8 cellular contexts compared by ENCODE assay signal in genomic region chr4:173170210-173170778, GRCh38. TPM values are rescaled to one million over a fixed set of nuclear protein-coding genes. Genes with fewer than 3 reads are reported as not detected.
A peak's percentile ranks its signal among the peaks of the same experiment; 100 is the strongest.
DNase-seq lines count a peak whose midpoint lies in the region; ATAC-seq, FAIRE-seq and TF ChIP-seq lines count a peak whose summit lies in the region.

No MANE protein-coding gene starts in this region.

- H3K9me3 Mint-ChIP-seq in Calu3 (ENCODE audit: low read depth, unreplicated experiment), result no peaks in the 10 kb centered on the region

- POLR2A ChIA-PET in endothelial cell of umbilical vein (lab: Charles Lee), result no interaction called here

- H3K27me3 ChIP-seq in OCI-LY3 (ENCODE audit: low read depth, low read length) (no peaks in the 10 kb centered on the region), endothelial cell of umbilical vein (ENCODE audit: control insufficient read depth in 2 of 2, insufficient read depth in 2 of 2, low read length in 2 of 2) (no peaks in the 10 kb centered on the region), osteoblast (ENCODE audit: insufficient read depth, low read length) (no peaks in the 10 kb centered on the region)

- CTCF ChIA-PET in Calu3 (lab: Charles Lee), result interaction anchor here (1.1 to 1.2 kb wide), 2 partner anchors 131 to 145 kb away, joined by 3 to 5 read pairs; no protein-coding TSS in a partner anchor
- CTCF ChIA-PET in endothelial cell of umbilical vein (lab: Charles Lee), result interaction anchor here (0.9 to 5.1 kb wide), 11 partner anchors 11 to 157 kb away, joined by 3 to 49 read pairs (median 6); no protein-coding TSS in a partner anchor

- H3K36me3 ChIP-seq in OCI-LY3 (replicated peaks; ENCODE audit: low read depth, low read length) (peaks cover 7% of the 10 kb centered on the region), endothelial cell of umbilical vein (ENCODE audit: control insufficient read depth in 2 of 2, extremely low read depth in 1 of 2, insufficient read depth in 2 of 2, low read length in 2 of 2) (no peaks in the 10 kb centered on the region), osteoblast (ENCODE audit: insufficient read depth, low read length) (no peaks in the 10 kb centered on the region)

- intact Hi-C loops in Calu3 (cut with micrococcal nuclease; ENCODE audit: unreplicated experiment), result loop anchor here (2.0 to 5.0 kb wide), 5 partner anchors 17 to 143 kb away; no protein-coding TSS in a partner anchor
- intact Hi-C loops in endothelial cell of umbilical vein (cut with micrococcal nuclease), result no loop called here

- H3K27ac Mint-ChIP-seq in Calu3 (ENCODE audit: unreplicated experiment), result no peak overlapping the region

- peak overlapping the region; percentile 71 for H3K27ac ChIP-seq in OCI-LY3 (ENCODE audit: low read length)
- H3K27ac ChIP-seq in endothelial cell of umbilical vein (ENCODE audit: insufficient read depth, low read depth, low read length), result peak overlapping the region; percentile 62
- peak overlapping the region; percentile 57 for H3K27ac ChIP-seq in osteoblast (ENCODE audit: low read depth, low read length)

- H3K79me2 ChIP-seq in OCI-LY3 (ENCODE audit: low read length) (peaks cover 56% of the 10 kb centered on the region), endothelial cell of umbilical vein (ENCODE audit: control insufficient read depth, insufficient read depth, low read length) (peaks cover 42% of the 10 kb centered on the region), osteoblast (ENCODE audit: insufficient read depth, low read length) (peaks cover 50% of the 10 kb centered on the region)

- peaks cover 25% of the 10 kb centered on the region for H3K36me3 Mint-ChIP-seq in Calu3 (ENCODE audit: insufficient read depth, unreplicated experiment)

- H3K4me1 ChIP-seq in OCI-LY3 (ENCODE audit: low read length) (peaks cover 31% of the 10 kb centered on the region), endothelial cell of umbilical vein (ENCODE audit: control insufficient read depth, extremely low read depth, insufficient read depth, low read length) (peaks cover 27% of the 10 kb centered on the region), osteoblast (ENCODE audit: insufficient read depth, low read length) (peaks cover 18% of the 10 kb centered on the region)

- peak overlapping the region; percentile 29; the same call in 1 of the 2 replicates for H2AFZ ChIP-seq in OCI-LY3 (ENCODE audit: low read depth, low read length)
- H2AFZ ChIP-seq in endothelial cell of umbilical vein (ENCODE audit: low read depth, low read length), result peak overlapping the region; percentile 73
- H2AFZ ChIP-seq in osteoblast (ENCODE audit: low read length), result peak overlapping the region; percentile 63

- peak overlapping the region; percentile 84 for H3K4me3 ChIP-seq in OCI-LY3 (ENCODE audit: low read length)
- H3K4me3 ChIP-seq in endothelial cell of umbilical vein (replicated peaks in 1 of 3; ENCODE audit: insufficient read depth in 1 of 3, low read depth in 1 of 3, low read length in 3 of 3), result peak overlapping the region; percentile 81 to 94 (median 83)
- H3K4me3 ChIP-seq in osteoblast (ENCODE audit: insufficient read depth, low read length), result peak overlapping the region; percentile 82

- dilution Hi-C loops in endothelial cell of umbilical vein (cut with MboI; ENCODE audit: extremely low pct_ligation_motif_present, low sequenced_read_pairs), result no loop called here

- H4K20me1 ChIP-seq in OCI-LY3 (ENCODE audit: insufficient read depth, low read length) (peaks cover 25% of the 10 kb centered on the region; the same call in 1 of the 2 replicates), endothelial cell of umbilical vein (replicated peaks; ENCODE audit: control insufficient read depth, extremely low read depth, insufficient read depth, low read length) (peaks cover 9% of the 10 kb centered on the region), osteoblast (ENCODE audit: insufficient read depth, low read length) (peaks cover 11% of the 10 kb centered on the region)

- no peak for TF ChIP-seq POLR2A in endothelial cell of umbilical vein (IDR thresholded peaks at IDR 0.05; ENCODE audit: low read depth, low read length)

- H3K9me1 ChIP-seq in endothelial cell of umbilical vein (replicated peaks; ENCODE audit: control insufficient read depth, extremely low read depth, insufficient read depth, low read length), result no peaks in the 10 kb centered on the region

- H3K4me2 ChIP-seq in OCI-LY3 (ENCODE audit: low read length) (peak overlapping the region; percentile 76), endothelial cell of umbilical vein (ENCODE audit: insufficient read depth, low read length) (peak overlapping the region; percentile 97), osteoblast (ENCODE audit: insufficient read depth, low read length) (peak overlapping the region; percentile 89)

- peak overlapping the region; percentile 86 for H3K9ac ChIP-seq in OCI-LY3 (ENCODE audit: low read length)
- peak overlapping the region; percentile 85 for H3K9ac ChIP-seq in endothelial cell of umbilical vein (replicated peaks; ENCODE audit: extremely low read depth, insufficient read depth, low read length)

- TF ChIP-seq CTCF in Calu3 (IDR thresholded peaks at IDR 0.05; ENCODE audit: unreplicated experiment) (no peak), OCI-LY3 (IDR thresholded peaks at IDR 0.05; ENCODE audit: low read depth, low read length) (no peak), endothelial cell of umbilical vein (IDR thresholded peaks at IDR 0.05; ENCODE audit: extremely low read depth in 1 of 2, insufficient read depth in 1 of 2, low read depth in 1 of 2, low read length in 2 of 2) (no peak), osteoblast (IDR thresholded peaks at IDR 0.05; ENCODE audit: extremely low read depth, low read depth, low read length) (no peak)

- H3K27me3 Mint-ChIP-seq in Calu3 (ENCODE audit: unreplicated experiment), result no peaks in the 10 kb centered on the region

- FAIRE-seq in endothelial cell of umbilical vein (lab: Jason Lieb, UNC), result no peak

- H3K9me3 ChIP-seq in OCI-LY3 (ENCODE audit: insufficient read depth, low read length) (no peaks in the 10 kb centered on the region), endothelial cell of umbilical vein (replicated peaks; ENCODE audit: control insufficient read depth, insufficient read depth, low read length) (no peaks in the 10 kb centered on the region), osteoblast (ENCODE audit: low read depth, low read length) (no peaks in the 10 kb centered on the region)

- DNase-seq in Calu3 (no peak), endothelial cell of umbilical vein (ENCODE audit: low read depth, low spot score) (peak; percentile 50), osteoblast (ENCODE audit: insufficient read length, low spot score, missing footprints) (peak; percentile 88), amniotic stem cell (lab: John Stamatoyannopoulos, UW) (no peak), dedifferentiated amniotic fluid mesenchymal stem cell (ENCODE audit: extremely low spot score) (no peak)

- peak overlapping the region; percentile 61 for H3K4me3 Mint-ChIP-seq in Calu3 (ENCODE audit: low read depth, unreplicated experiment)

- ATAC-seq in HG03354 (IDR thresholded peaks at IDR 0.05; ENCODE audit: poor library complexity, severe bottlenecking, unreplicated experiment), result no peak
- no peak for ATAC-seq in GM19397 (IDR thresholded peaks at IDR 0.05; ENCODE audit: unreplicated experiment)

- BruUV-seq in Calu3 (replicated peaks; lab: Mats Ljungman, UMichigan) (no TSS peak), endothelial cell of umbilical vein (replicated peaks; lab: Mats Ljungman, UMichigan) (TSS peak; percentile 26)

- peaks cover 30% of the 10 kb centered on the region for H3K4me1 Mint-ChIP-seq in Calu3 (ENCODE audit: low read depth, unreplicated experiment)

TF ChIP-seq in endothelial cell of umbilical vein, 7 proteins besides CTCF, POLR2A, EP300 and RAD21:
- TF ChIP-seq EZH2 (IDR thresholded peaks at IDR 0.05; ENCODE audit: borderline replicate concordance, low read depth, low read length, severe bottlenecking) (no peak), FOS (IDR thresholded peaks at IDR 0.05; ENCODE audit: borderline replicate concordance, insufficient read depth, low read length) (no peak), MYC (IDR thresholded peaks at IDR 0.05; ENCODE audit: low read depth, low read length) (no peak), MAX (IDR thresholded peaks at IDR 0.05; ENCODE audit: insufficient read depth, insufficient read length) (no peak), JUN (IDR thresholded peaks at IDR 0.05; ENCODE audit: borderline replicate concordance, insufficient read depth, insufficient read length, low read depth) (no peak), GATA2 (IDR thresholded peaks at IDR 0.05; ENCODE audit: insufficient read depth, insufficient read length, low read depth, low read length) (no peak), POLR2AphosphoS5 (IDR thresholded peaks at IDR 0.05; ENCODE audit: insufficient read depth, low read depth, low read length) (no peak)

RNA-seq across cellular contexts. Expression of gene GALNT7, which starts 1.7 kb away (rescaled TPM):
- 47.7 and 51.6 TPM in 2 replicates for total RNA-seq in Calu3 (2022)
- 54.6 and 63.3 TPM in 2 replicates for total RNA-seq in endothelial cell of umbilical vein
- polyA plus RNA-seq in endothelial cell of umbilical vein, result 14.2 and 19.6 TPM in 2 replicates
- 20.5 and 20.6 TPM in 2 replicates for polyA plus RNA-seq in endothelial cell of umbilical vein (2011; cell fraction: cytosol; rRNA removed)
- polyA plus RNA-seq in endothelial cell of umbilical vein (2011; cell fraction: nucleus; rRNA removed), result 40.6 and 59.9 TPM in 2 replicates
- polyA plus RNA-seq in endothelial cell of umbilical vein (2012), result 34.9 and 66.0 TPM in 2 replicates
- polyA minus RNA-seq in endothelial cell of umbilical vein, result 48.5 and 57.0 TPM in 2 replicates
- polyA minus RNA-seq in endothelial cell of umbilical vein (2011; cell fraction: cytosol; rRNA and poly(A)+ RNA removed), result 8.4 TPM
- polyA minus RNA-seq in endothelial cell of umbilical vein (2011; cell fraction: nucleus; rRNA and poly(A)+ RNA removed), result 45.2 and 73.6 TPM in 2 replicates
- total RNA-seq in osteoblast, result 18.8 and 22.7 TPM in 2 replicates

Comparison
In these comparisons a context has a peak if more than half of its experiments do, and no peak if none do; other contexts are left out.
1. DNase-seq: peak in endothelial cell of umbilical vein (single experiment) and osteoblast (single experiment); none in Calu3 (single experiment), amniotic stem cell (single experiment) and dedifferentiated amniotic fluid mesenchymal stem cell (single experiment).
2. Peak in every context shown above with its lines, with median percentiles within 50 percentile points of each other: H2AFZ ChIP-seq, H3K27ac ChIP-seq, H3K4me2 ChIP-seq and H3K4me3 ChIP-seq.